In the genomic region with DNA sequence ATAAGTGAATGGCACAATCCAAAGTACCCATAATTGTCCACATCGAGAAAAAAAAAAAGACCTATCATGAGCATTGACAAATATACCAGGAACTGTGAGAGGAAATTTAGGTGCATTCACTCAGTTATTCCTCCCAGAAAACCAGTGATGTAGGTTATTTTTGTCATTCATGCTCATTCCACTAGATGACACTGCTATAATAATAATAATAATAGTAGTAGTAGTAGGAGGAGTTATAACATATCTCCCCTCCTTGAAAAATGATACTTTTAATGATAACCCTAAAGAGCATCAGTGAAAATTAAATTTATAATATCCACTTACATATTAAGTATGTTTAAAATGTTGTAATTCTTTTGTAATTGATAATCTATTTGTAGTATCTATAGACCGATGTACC, we compare ENCODE assay signal across 23 cellular contexts.
DNase-seq lines count a peak whose midpoint lies in the region; ATAC-seq, FAIRE-seq and TF ChIP-seq lines count a peak whose summit lies in the region.
"Had no signal": no experiment of that assay in that cellular context is flagged by ENCODE, and none has a peak within 500 bp of the region (broad histone marks: within the 10 kb centered on the region; RNA-seq: fewer than 3 reads in every experiment).

No MANE protein-coding gene starts in this region.

- no peak overlapping the region for H3K9ac ChIP-seq in HCT116 (ENCODE audit: low read length)
- H3K9ac ChIP-seq: BLaER1 had no signal

- no peak for TF ChIP-seq EP300 in A549 (IDR thresholded peaks at IDR 0.05)

- TF ChIP-seq RAD21 in A549 (conservative IDR thresholded peaks at IDR 0.05 in 1 of 2, IDR thresholded peaks at IDR 0.05 in 1 of 2) (peak; percentile 49 to 56), HCT116 (IDR thresholded peaks at IDR 0.05; ENCODE audit: low read depth) (peak; percentile 28)

- intact Hi-C loops in HCT116 (cut with micrococcal nuclease): loop anchor here (5.0 kb wide), 1 partner anchor 134 kb away; no protein-coding TSS in a partner anchor

- BruUV-seq in HCT116 (replicated peaks; lab: Mats Ljungman, UMichigan): no TSS peak

- peak; percentile 31; the same call in 2 of the 3 replicates for TF ChIP-seq CTCF in A549 (IDR thresholded peaks at IDR 0.05)
- peak in 1 of 3 experiments; percentile 15; a peak in 2 of 6 replicates for TF ChIP-seq CTCF in HCT116 (IDR thresholded peaks at IDR 0.05 in 2 of 3, conservative IDR thresholded peaks at IDR 0.05 in 1 of 3; ENCODE audit: borderline replicate concordance in 1 of 3, insufficient read depth in 1 of 3, low read depth in 2 of 3, low read length in 2 of 3)
- TF ChIP-seq CTCF in epithelial cell of proximal tubule (conservative IDR thresholded peaks at IDR 0.05; ENCODE audit: low read depth, low read length): peak; percentile 41

- H2AFZ ChIP-seq in HCT116 (ENCODE audit: low read depth, low read length, poor library complexity, severe bottlenecking): no peak overlapping the region

- no peaks in the 10 kb centered on the region for H3K36me3 ChIP-seq in HCT116 (ENCODE audit: control insufficient read depth in 1 of 2, insufficient read depth in 2 of 2, low read length in 2 of 2)
- H3K36me3 ChIP-seq: BLaER1, SJSA1 had no signal

- WGBS in A549 (ENCODE audit: missing lambda C conversion rate): 56% methylated on average over 2 of the region's 2 CpGs

- no peaks in the 10 kb centered on the region for H3K9me2 ChIP-seq in HCT116 (ENCODE audit: insufficient read depth)

- H3K4me3 ChIP-seq in A549 (no peak overlapping the region), HCT116 (replicated peaks in 1 of 2; ENCODE audit: low read depth in 1 of 2, low read length in 2 of 2) (no peak overlapping the region), epithelial cell of proximal tubule (ENCODE audit: low read depth, low read length) (no peak overlapping the region)
- H3K4me3 ChIP-seq: BLaER1, SJSA1 had no signal

- no peaks in the 10 kb centered on the region for H3K79me2 ChIP-seq in HCT116 (ENCODE audit: insufficient read depth, low read length)

- H3K27ac ChIP-seq in A549: no peak overlapping the region
- no peak overlapping the region for H3K27ac ChIP-seq in HCT116 (ENCODE audit: low read depth, low read length)
- H3K27ac ChIP-seq: BLaER1, RWPE1, SJSA1 had no signal

- H3K4me2 ChIP-seq in A549 (no peak overlapping the region), HCT116 (ENCODE audit: low read length) (no peak overlapping the region)
- H3K4me2 ChIP-seq: BLaER1 had no signal

- RAD21 ChIA-PET in HCT116 (lab: Charles Lee; ENCODE audit: low non-redundant PET in 1 of 2, low total read pairs in 2 of 2, uncharacterized antibody in 2 of 2, unreplicated experiment in 2 of 2): no interaction called here

- H3K4me1 ChIP-seq in A549 (no peaks in the 10 kb centered on the region), HCT116 (ENCODE audit: control insufficient read depth in 1 of 2, insufficient read depth in 2 of 2, low read length in 2 of 2) (no peaks in the 10 kb centered on the region)
- H3K4me1 ChIP-seq: BLaER1, SJSA1 had no signal

- POLR2A ChIA-PET in A549 (lab: Yijun Ruan, JAX): no interaction called here
- POLR2A ChIA-PET in HCT116 (lab: Charles Lee): no interaction called here

- H3K9me3 ChIP-seq in A549 (no peaks in the 10 kb centered on the region), HCT116 (ENCODE audit: control insufficient read depth in 1 of 2, insufficient read depth in 1 of 2, low read depth in 1 of 2, low read length in 2 of 2) (no peaks in the 10 kb centered on the region; a peak in 1 of 4 replicates)
- H3K9me3 ChIP-seq: BLaER1, SJSA1 had no signal

- no peaks in the 10 kb centered on the region for H4K20me1 ChIP-seq in HCT116 (ENCODE audit: insufficient read depth)
- H4K20me1 ChIP-seq: BLaER1 had no signal

- CTCF ChIA-PET in A549 (lab: Yijun Ruan, JAX) (interaction anchor here (2.4 kb wide), 1 partner anchor 85 kb away, joined by 12 read pairs; no protein-coding TSS in a partner anchor), HCT116 (lab: Charles Lee) (no interaction called here)

- DNase-seq in A549 (ENCODE audit: low read depth in 1 of 2, low spot score in 1 of 2) (no peak), HCT116 (ENCODE audit: low read depth, low spot score) (no peak), RKO (ENCODE audit: low spot score) (peak; percentile 6), epithelial cell of proximal tubule (ENCODE audit: low read depth) (no peak), GOT3 (lab: John Stamatoyannopoulos, UW) (no peak), AML-193 (lab: John Stamatoyannopoulos, UW) (no peak), NCI-H2227 treated with DMSO at 0.1 percent for 48 hours (lab: John Stamatoyannopoulos, UW) (no peak)
- DNase-seq in stimulated activated naive CD8-positive, alpha-beta T cell treated with anti-CD3 and anti-CD28 coated beads, Interleukin-15, Interleukin-2, amounts not matched to agents 100 U/mL and 50 U/mL, for 24 hours: no peak
- DNase-seq: 8988T; CD8-positive, alpha-beta T cell; HFFc6; KG1; NCI-H1417 treated with DMSO at 0.1 percent for 48 hours; NCI-H2029; NCI-H446; NCI-H526 treated with DMSO at 0.1 percent for 48 hours; NK-92 treated with Interleukin-12 subunit alpha and Interleukin-12 subunit beta, amount 100 ng/mL, for 24 hours; OCI-M1 had no signal

- FAIRE-seq in A549 (lab: Jason Lieb, UNC): no peak
- FAIRE-seq: H54, HepG2 had no signal

- ATAC-seq in A549 (no peak), HCT116 (no peak)
- no peak for ATAC-seq in stimulated activated naive CD8-positive, alpha-beta T cell treated with anti-CD3 and anti-CD28 coated beads, Interleukin-15, Interleukin-2, amounts not matched to agents 100 U/mL and 50 U/mL, for 24 hours
- ATAC-seq: CD8-positive, alpha-beta T cell; HepG2 had no signal

- no peaks in the 10 kb centered on the region for H3K27me3 ChIP-seq in HCT116 (ENCODE audit: insufficient read depth, low read length)
- H3K27me3 ChIP-seq: BLaER1, SJSA1 had no signal

- no peak for TF ChIP-seq POLR2A in A549 (IDR thresholded peaks at IDR 0.05; ENCODE audit: low read length)
- TF ChIP-seq POLR2A in HCT116 (IDR thresholded peaks at IDR 0.05; ENCODE audit: borderline replicate concordance, extremely low read depth, insufficient read depth, insufficient read length): no peak

TF ChIP-seq in A549, 52 proteins besides CTCF, POLR2A, EP300 and RAD21:
- no peak for TF ChIP-seq JUNB (IDR thresholded peaks at IDR 0.05)
- TF ChIP-seq SMC3 (IDR thresholded peaks at IDR 0.05): peak; percentile 60; the same call in 2 of the 3 replicates

TF ChIP-seq in HCT116, 20 proteins besides CTCF, POLR2A, EP300 and RAD21:
- TF ChIP-seq ZFX (IDR thresholded peaks at IDR 0.05): no peak
- TF ChIP-seq EZH2phosphoT487 (IDR thresholded peaks at IDR 0.05; ENCODE audit: borderline replicate concordance): no peak
- no peak for TF ChIP-seq EGR1 (IDR thresholded peaks at IDR 0.05; ENCODE audit: low read depth)
- no peak for TF ChIP-seq EZH2 (IDR thresholded peaks at IDR 0.05)
- TF ChIP-seq ELF1 (IDR thresholded peaks at IDR 0.05; ENCODE audit: borderline replicate concordance, low read depth): no peak
- no peak for TF ChIP-seq CEBPB (IDR thresholded peaks at IDR 0.05; ENCODE audit: low read depth)
- TF ChIP-seq, protein P1, sequence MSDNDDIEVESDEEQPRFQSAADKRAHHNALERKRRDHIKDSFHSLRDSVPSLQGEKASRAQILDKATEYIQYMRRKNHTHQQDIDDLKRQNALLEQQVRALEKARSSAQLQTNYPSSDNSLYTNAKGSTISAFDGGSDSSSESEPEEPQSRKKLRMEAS (IDR thresholded peaks at IDR 0.05): no peak
- TF ChIP-seq TCF7L2 (IDR thresholded peaks at IDR 0.05; ENCODE audit: borderline replicate concordance, extremely low read depth, insufficient read depth, insufficient read length): no peak
- TF ChIP-seq, protein P2, sequence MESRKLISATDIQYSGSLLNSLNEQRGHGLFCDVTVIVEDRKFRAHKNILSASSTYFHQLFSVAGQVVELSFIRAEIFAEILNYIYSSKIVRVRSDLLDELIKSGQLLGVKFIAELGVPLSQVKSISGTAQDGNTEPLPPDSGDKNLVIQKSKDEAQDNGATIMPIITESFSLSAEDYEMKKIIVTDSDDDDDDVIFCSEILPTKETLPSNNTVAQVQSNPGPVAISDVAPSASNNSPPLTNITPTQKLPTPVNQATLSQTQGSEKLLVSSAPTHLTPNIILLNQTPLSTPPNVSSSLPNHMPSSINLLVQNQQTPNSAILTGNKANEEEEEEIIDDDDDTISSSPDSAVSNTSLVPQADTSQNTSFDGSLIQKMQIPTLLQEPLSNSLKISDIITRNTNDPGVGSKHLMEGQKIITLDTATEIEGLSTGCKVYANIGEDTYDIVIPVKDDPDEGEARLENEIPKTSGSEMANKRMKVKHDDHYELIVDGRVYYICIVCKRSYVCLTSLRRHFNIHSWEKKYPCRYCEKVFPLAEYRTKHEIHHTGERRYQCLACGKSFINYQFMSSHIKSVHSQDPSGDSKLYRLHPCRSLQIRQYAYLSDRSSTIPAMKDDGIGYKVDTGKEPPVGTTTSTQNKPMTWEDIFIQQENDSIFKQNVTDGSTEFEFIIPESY (IDR thresholded peaks at IDR 0.05; ENCODE audit: extremely low read depth, insufficient replicate concordance, low read length): no peak
- no peak for TF ChIP-seq JUND (IDR thresholded peaks at IDR 0.05)
